Comparison of ENCODE assay signal across 1 cellular context in the genomic region with DNA sequence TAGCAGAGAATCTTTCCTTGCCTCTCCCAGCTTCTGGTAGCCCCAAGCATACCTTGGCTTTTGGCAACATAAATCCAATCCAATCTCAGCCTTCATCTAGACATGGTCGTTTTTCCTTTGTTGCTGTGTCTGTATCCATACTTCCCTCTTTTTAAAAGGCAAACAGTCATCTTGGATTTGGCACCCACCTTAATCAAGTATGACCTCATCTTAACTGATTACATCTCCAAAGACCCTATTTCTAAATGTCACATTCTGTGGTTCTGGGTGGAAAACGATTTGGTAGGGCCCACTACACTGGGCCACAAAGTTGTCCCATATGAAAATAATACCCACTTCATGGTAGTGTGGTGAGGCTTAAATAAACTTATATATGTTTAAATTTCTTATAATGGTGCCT.
TF ChIP-seq lines count a peak whose summit lies in the region.

No MANE protein-coding gene starts in this region.

TF ChIP-seq in IMR-90, 13 proteins besides CTCF, POLR2A, EP300 and RAD21 (continued from another document):
- no peak for TF ChIP-seq USF2 (IDR thresholded peaks at IDR 0.05; ENCODE audit: low read depth, low read length)
- no peak for TF ChIP-seq RCOR1 (IDR thresholded peaks at IDR 0.05; ENCODE audit: insufficient replicate concordance, low read length)
- no peak for TF ChIP-seq ELK1 (IDR thresholded peaks at IDR 0.05; ENCODE audit: borderline replicate concordance, low read depth, low read length)
